In genomic region chr19:13843104-13843921, GRCh38 we compare ENCODE assay signal across 8 cellular contexts. TPM values are rescaled to one million over a fixed set of nuclear protein-coding genes. Genes with fewer than 3 reads are reported as not detected.
A peak's percentile ranks its signal among the peaks of the same experiment; 100 is the strongest.
DNase-seq lines count a peak whose midpoint lies in the region; ATAC-seq and TF ChIP-seq lines count a peak whose summit lies in the region.

No MANE protein-coding gene starts in this region.

- peaks cover 44% of the 10 kb centered on the region for H3K4me1 Mint-ChIP-seq in activated CD4-positive, alpha-beta T cell treated with anti-CD3 and anti-CD28 coated beads, Interleukin-2, amount 10 ng/mL, durations not matched to agents 24 days and 14 days
- peaks cover 34% of the 10 kb centered on the region for H3K4me1 Mint-ChIP-seq in nephron

- intact Hi-C loops in activated CD4-positive, alpha-beta T cell treated with anti-CD3 and anti-CD28 coated beads, Interleukin-2, amount 10 ng/mL, durations not matched to agents 24 days and 14 days (cut with micrococcal nuclease), result loop anchor here (10.0 kb wide), 1 partner anchor 681 kb away; the partner anchor contains the start of gene TECR

- TF ChIP-seq CTCF in nephron (IDR thresholded peaks at IDR 0.05; ENCODE audit: unreplicated experiment in 3 of 3), result no peak

- H3K9me3 Mint-ChIP-seq in activated CD4-positive, alpha-beta T cell treated with anti-CD3 and anti-CD28 coated beads, Interleukin-2, amount 10 ng/mL, durations not matched to agents 24 days and 14 days, result no peaks in the 10 kb centered on the region
- H3K9me3 Mint-ChIP-seq in nephron, result no peaks in the 10 kb centered on the region

- H3K36me3 ChIP-seq in SK-N-MC (ENCODE audit: insufficient read depth, low read length) (peaks cover 14% of the 10 kb centered on the region), esophagus (ENCODE audit: control insufficient read depth in 2 of 2, insufficient read depth in 2 of 2, low read length in 1 of 2) (peaks cover 0 to 2% of the 10 kb centered on the region in 2 donors)

- H3K4me3 ChIP-seq in SK-N-MC (peak overlapping the region; percentile 80), esophagus (ENCODE audit: low read depth in 1 of 2, low read length in 2 of 2) (peak overlapping the region; percentile 77 to 94)

- peak overlapping the region; percentile 78 for H3K9ac ChIP-seq in SK-N-MC (ENCODE audit: insufficient read length)

- H3K36me3 Mint-ChIP-seq in activated CD4-positive, alpha-beta T cell treated with anti-CD3 and anti-CD28 coated beads, Interleukin-2, amount 10 ng/mL, durations not matched to agents 24 days and 14 days (ENCODE audit: low read depth), result peaks cover 31% of the 10 kb centered on the region
- no peaks in the 10 kb centered on the region for H3K36me3 Mint-ChIP-seq in nephron (ENCODE audit: low read depth)

- H3K9me3 ChIP-seq in SK-N-MC (ENCODE audit: low read depth, low read length) (no peaks in the 10 kb centered on the region), esophagus (ENCODE audit: control insufficient read depth in 2 of 2, insufficient read depth in 1 of 2, low read depth in 1 of 2, low read length in 1 of 2) (no peaks in the 10 kb centered on the region)

- no peak for DNase-seq in activated CD4-positive, alpha-beta T cell treated with anti-CD3 and anti-CD28 coated beads, Interleukin-2, amount 10 ng/mL, durations not matched to agents 24 days and 14 days
- DNase-seq in activated CD4-positive, alpha-beta T cell treated with anti-CD3 and anti-CD28 coated beads, Interleukin-2, amount 50 U/mL, for 1 hour, result no peak
- no peak for DNase-seq in SK-N-MC (ENCODE audit: low read depth, low spot score)
- DNase-seq in NK-92 treated with Interleukin-12 subunit alpha and Interleukin-12 subunit beta, amount 100 ng/mL, for 24 hours (lab: John Stamatoyannopoulos, UW), result no peak

- peak overlapping the region; percentile 97 for H3K27ac Mint-ChIP-seq in activated CD4-positive, alpha-beta T cell treated with anti-CD3 and anti-CD28 coated beads, Interleukin-2, amount 10 ng/mL, durations not matched to agents 24 days and 14 days
- peak overlapping the region; percentile 86 to 98 (median 89) for H3K27ac Mint-ChIP-seq in nephron

- WGBS in esophagus, 2 donors, result 15 to 16% methylated on average over 24 of the region's 24 CpGs

- H3K27me3 Mint-ChIP-seq in activated CD4-positive, alpha-beta T cell treated with anti-CD3 and anti-CD28 coated beads, Interleukin-2, amount 10 ng/mL, durations not matched to agents 24 days and 14 days, result no peaks in the 10 kb centered on the region
- no peaks in the 10 kb centered on the region for H3K27me3 Mint-ChIP-seq in nephron (ENCODE audit: low read depth)

- H3K4me3 Mint-ChIP-seq in activated CD4-positive, alpha-beta T cell treated with anti-CD3 and anti-CD28 coated beads, Interleukin-2, amount 10 ng/mL, durations not matched to agents 24 days and 14 days, result peak overlapping the region; percentile 92
- H3K4me3 Mint-ChIP-seq in nephron, result peak overlapping the region; percentile 92 to 93 (median 93)

- ATAC-seq in HG03354 (IDR thresholded peaks at IDR 0.05; ENCODE audit: poor library complexity, severe bottlenecking, unreplicated experiment), result no peak
- ATAC-seq in GM19328 (IDR thresholded peaks at IDR 0.05; ENCODE audit: unreplicated experiment), result no peak

- H3K4me1 ChIP-seq in esophagus (ENCODE audit: control insufficient read depth in 2 of 2, insufficient read depth in 2 of 2, low read length in 1 of 2), result peaks cover 8 to 28% of the 10 kb centered on the region in 2 donors

- H3K27me3 ChIP-seq in esophagus (ENCODE audit: control insufficient read depth in 1 of 2, insufficient read depth in 2 of 2, low read length in 2 of 2), result no peaks in the 10 kb centered on the region

- H3K27ac ChIP-seq in SK-N-MC (peak overlapping the region; percentile 95), esophagus (ENCODE audit: low read depth in 2 of 2, low read length in 1 of 2) (peak overlapping the region; percentile 99)

RNA-seq across cellular contexts. Expression of gene NANOS3, which starts 33.6 kb away (rescaled TPM):
- total RNA-seq in activated CD4-positive, alpha-beta T cell treated with anti-CD3 and anti-CD28 coated beads, Interleukin-2, amount 10 ng/mL, durations not matched to agents 24 days and 14 days, result 1.4 and 1.9 TPM in 2 replicates
- polyA plus RNA-seq in esophagus, result not detected

RNA-seq across cellular contexts. Expression of gene ZSWIM4, which starts 48.1 kb away (rescaled TPM):
- total RNA-seq in activated CD4-positive, alpha-beta T cell treated with anti-CD3 and anti-CD28 coated beads, Interleukin-2, amount 10 ng/mL, durations not matched to agents 24 days and 14 days, result 7.3 and 7.5 TPM in 2 replicates
- 10 to 100 TPM; 10.1 to 17.0 TPM for polyA plus RNA-seq in esophagus
